16 cellular contexts compared by ENCODE assay signal in the genomic region with DNA sequence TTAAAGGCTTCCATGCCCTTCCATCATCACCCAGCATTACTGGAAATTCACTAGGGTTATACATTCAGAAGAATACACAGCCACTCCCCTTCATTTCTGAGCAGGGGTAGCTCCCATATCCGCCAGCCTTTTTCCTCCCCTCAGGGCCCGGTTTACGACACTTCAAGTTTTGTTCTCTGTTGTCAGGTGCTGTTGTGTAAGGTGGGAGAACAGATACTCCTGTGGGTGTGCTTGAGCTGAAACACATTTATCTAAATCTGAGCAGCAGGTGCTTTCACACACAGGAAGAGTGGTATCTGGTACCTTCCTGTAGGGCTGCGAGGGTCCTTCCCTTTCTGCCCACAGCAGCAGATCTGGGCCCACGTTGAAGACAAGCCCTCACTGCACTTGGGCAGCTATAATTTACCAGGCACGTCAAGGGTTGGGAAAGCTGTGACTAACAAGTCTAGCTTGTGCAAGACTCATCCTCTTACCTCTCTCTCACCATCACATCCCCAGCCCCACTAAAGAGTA.
DNase-seq lines count a peak whose midpoint lies in the region; ATAC-seq and TF ChIP-seq lines count a peak whose summit lies in the region.
"Had no signal": no experiment of that assay in that cellular context is flagged by ENCODE, and none has a peak within 500 bp of the region (broad histone marks: within the 10 kb centered on the region; RNA-seq: fewer than 3 reads in every experiment).

No MANE protein-coding gene starts in this region.

- TF ChIP-seq CTCF in colonic mucosa (IDR thresholded peaks at IDR 0.05) = no peak
- no peak for TF ChIP-seq CTCF in GM13977 (IDR thresholded peaks at IDR 0.05; ENCODE audit: extremely low read depth, insufficient read depth, missing control alignments)

- H3K9me3 ChIP-seq in colonic mucosa = no peaks in the 10 kb centered on the region
- H3K9me3 ChIP-seq: ovary had no signal

- intact Hi-C loops in colonic mucosa (cut with DNase I) = no loop called here

- H3K4me3 ChIP-seq in colonic mucosa = no peak overlapping the region
- H3K4me3 ChIP-seq: ovary had no signal

- H3K27me3 ChIP-seq in colonic mucosa = no peaks in the 10 kb centered on the region
- H3K27me3 ChIP-seq: ovary had no signal

- H3K36me3 ChIP-seq in colonic mucosa = no peaks in the 10 kb centered on the region
- H3K36me3 ChIP-seq: ovary had no signal

- in situ Hi-C loops in GM13977 (cut with MboI; ENCODE audit: low pct_unique_long_range_greater_than_20kb, low sequenced_read_pairs, unreplicated experiment) = no loop called here

- H3K27ac ChIP-seq in colonic mucosa = peak overlapping the region; percentile 4

- peaks cover 8% of the 10 kb centered on the region for H3K4me1 ChIP-seq in colonic mucosa

- no peak for ATAC-seq in HG03095 (IDR thresholded peaks at IDR 0.05; ENCODE audit: unreplicated experiment)

- peak overlapping the region in 1 of 2 donors; percentile 34 for H3K9ac ChIP-seq in colonic mucosa (ENCODE audit: low read depth in 2 of 2, low read length in 2 of 2)

- DNase-seq in NCI-H345 (lab: John Stamatoyannopoulos, UW) (peak; percentile 2), NCI-H345 treated with DMSO at 0.1 percent for 48 hours (lab: John Stamatoyannopoulos, UW; ENCODE audit: unreplicated experiment) (no peak), MV-4-11 (lab: John Stamatoyannopoulos, UW) (peak; percentile 56), colonic mucosa (no peak), renal cortical epithelial cell (ENCODE audit: low read depth) (peak; percentile 41), NCI-H2227 treated with DMSO at 0.1 percent for 48 hours (lab: John Stamatoyannopoulos, UW) (no peak), GM13977 (ENCODE audit: low spot score) (no peak)
- DNase-seq: activated CD4-positive, alpha-beta T cell treated with anti-CD3 and anti-CD28 coated beads, Interleukin-2, amount 10 ng/mL, durations not matched to agents 24 days and 14 days; activated gamma-delta T cell; caudate nucleus; DND-41; mesendoderm; NCI-H1092; T-cell had no signal

Comparison
In these comparisons a context has a peak if more than half of its experiments do, and no peak if none do; other contexts are left out.
1. DNase-seq: peak in NCI-H345 (single experiment), MV-4-11 (single experiment) and renal cortical epithelial cell (single experiment); none in NCI-H345 treated with DMSO at 0.1 percent for 48 hours (single experiment), colonic mucosa (single experiment), NCI-H2227 treated with DMSO at 0.1 percent for 48 hours (single experiment) and GM13977 (single experiment).